Comparison of ENCODE assay signal across 7 cellular contexts in the genomic region with DNA sequence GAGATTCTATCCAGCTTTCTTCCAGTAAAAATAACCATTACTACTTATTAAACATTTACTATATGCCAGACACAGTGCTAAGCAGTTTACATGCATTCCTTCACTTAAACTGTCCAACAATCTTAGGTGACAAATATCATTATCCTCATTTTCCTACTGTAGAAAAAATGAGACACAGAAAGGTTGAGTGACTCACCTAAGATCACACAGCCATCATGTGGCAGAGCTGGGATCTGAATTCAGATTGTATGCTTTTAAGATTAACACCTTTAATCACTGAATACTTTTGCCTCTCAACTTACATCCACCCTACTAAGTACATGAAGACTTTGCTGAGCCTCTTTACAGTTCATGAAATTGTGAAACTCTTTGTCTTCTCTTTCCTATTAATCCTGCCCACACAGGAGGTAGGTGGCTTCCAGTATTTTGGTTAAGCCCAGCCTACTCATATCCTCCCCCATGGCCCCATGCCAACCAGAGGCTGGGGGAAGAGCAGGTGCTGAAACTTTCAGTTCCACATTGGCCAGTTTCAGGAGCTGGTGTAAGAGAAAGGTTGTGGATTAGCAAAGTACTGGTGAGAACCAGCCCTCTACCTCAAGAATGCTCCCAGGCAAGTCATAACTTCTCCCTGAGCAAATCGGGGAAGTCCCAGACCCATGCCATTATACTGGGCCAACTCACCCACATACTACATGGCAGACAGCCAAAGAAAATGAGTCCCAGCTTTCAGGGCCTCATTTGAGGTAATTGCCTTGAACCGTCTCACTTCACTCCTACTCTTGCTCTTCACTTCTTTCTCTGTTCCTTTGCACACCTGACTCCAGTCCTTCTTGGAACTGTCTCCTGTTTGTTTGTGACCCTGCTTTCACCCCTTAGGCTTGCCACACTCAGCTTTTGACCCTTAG.
DNase-seq lines count a peak whose midpoint lies in the region; ATAC-seq and TF ChIP-seq lines count a peak whose summit lies in the region.

No MANE protein-coding gene starts in this region.

- H3K27ac ChIP-seq in foreskin keratinocyte = peak overlapping the region; percentile 56

- DNase-seq in NAMALWA (ENCODE audit: low spot score) = peak; percentile 18
- DNase-seq in foreskin keratinocyte = peak; percentile 94 to 97
- DNase-seq in SK-N-DZ (ENCODE audit: low spot score) = no peak
- no peak for DNase-seq in ecto neural progenitor cell (ENCODE audit: low spot score)
- DNase-seq in SHP77 treated with DMSO at 0.1 percent for 48 hours (lab: John Stamatoyannopoulos, UW) = no peak

- no peaks in the 10 kb centered on the region for H3K27me3 ChIP-seq in foreskin keratinocyte

- peak; percentile 97 for ATAC-seq in GM19035 (IDR thresholded peaks at IDR 0.05; ENCODE audit: unreplicated experiment)
- peak; percentile 95 for ATAC-seq in HG02678 (IDR thresholded peaks at IDR 0.05; ENCODE audit: unreplicated experiment)
- peak; percentile 92 for ATAC-seq in foreskin keratinocyte

- peaks cover 11% of the 10 kb centered on the region for H3K4me1 ChIP-seq in foreskin keratinocyte

- no peak for TF ChIP-seq CTCF in foreskin keratinocyte (conservative IDR thresholded peaks at IDR 0.05)

Comparison
In these comparisons a context has a peak if more than half of its experiments do, and no peak if none do; other contexts are left out.
1. DNase-seq: peak in NAMALWA (single experiment) and foreskin keratinocyte (2 of 2); none in SK-N-DZ (single experiment), ecto neural progenitor cell (single experiment) and SHP77 treated with DMSO at 0.1 percent for 48 hours (single experiment).
2. Peak in every context shown above with its lines, with median percentiles within 50 percentile points of each other: ATAC-seq.